In the genomic region with DNA sequence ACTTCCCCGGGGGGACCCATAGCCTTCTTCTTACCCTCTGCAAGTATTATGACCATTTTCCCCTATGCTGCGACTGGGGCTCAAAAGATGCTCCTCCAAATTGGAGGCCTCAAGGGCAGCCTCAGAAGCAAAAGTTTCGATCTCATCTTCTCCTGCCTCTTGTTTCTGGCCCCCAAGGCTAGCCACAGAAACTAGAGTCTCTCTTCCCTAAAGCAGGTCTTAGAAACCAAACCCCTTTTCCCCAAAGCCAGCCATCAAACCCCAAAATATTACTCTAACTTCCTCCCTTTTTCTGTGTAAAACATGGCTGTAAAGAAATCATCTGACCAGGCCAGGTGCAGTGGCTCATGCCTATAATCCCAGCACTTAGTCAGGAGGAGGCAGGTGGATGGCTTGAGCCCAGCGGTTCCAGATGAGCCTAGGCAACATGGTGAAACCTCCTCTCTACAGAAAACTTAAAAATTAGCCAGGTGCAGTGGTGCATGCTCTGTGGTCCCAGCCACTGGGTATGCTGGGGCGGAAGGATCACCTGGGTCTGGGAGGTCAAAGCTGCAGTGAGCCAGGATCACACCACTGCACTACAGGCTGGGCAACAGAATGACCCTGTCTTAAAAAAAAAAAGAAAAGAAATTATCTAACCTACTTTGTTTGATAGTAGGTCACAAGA, we compare ENCODE assay signal across 1 cellular context.
TF ChIP-seq lines count a peak whose summit lies in the region.

No MANE protein-coding gene starts in this region.

TF ChIP-seq in GM12878, 131 proteins besides CTCF, POLR2A, EP300 and RAD21:
- TF ChIP-seq TCF3 (IDR thresholded peaks at IDR 0.05; ENCODE audit: borderline replicate concordance, insufficient read depth, low read depth, low read length) = 0 out of 2 replicates have a peak, but pooled peaks have one; percentile 37
- no peak for TF ChIP-seq NR2F1 (conservative IDR thresholded peaks at IDR 0.05)
